Comparison of ENCODE assay signal across 10 cellular contexts in genomic region chr14:53570411-53571387, GRCh38.
DNase-seq lines count a peak whose midpoint lies in the region; ATAC-seq and TF ChIP-seq lines count a peak whose summit lies in the region.
"Had no signal": no experiment of that assay in that cellular context is flagged by ENCODE, and none has a peak within 500 bp of the region (broad histone marks: within the 10 kb centered on the region; RNA-seq: fewer than 3 reads in every experiment).

No MANE protein-coding gene starts in this region.

- no peak overlapping the region for H3K4me3 ChIP-seq in left lung

- H3K27me3 ChIP-seq in left lung, result no peaks in the 10 kb centered on the region

- DNase-seq in ELF-1 (ENCODE audit: low read depth, low spot score), result peak; percentile 5
- DNase-seq in GM19238 (ENCODE audit: insufficient read length, low spot score), result peak; percentile 39
- no peak for DNase-seq in RPMI8226
- no peak for DNase-seq in effector CD4-positive, alpha-beta T cell
- no peak for DNase-seq in GF-D8 (lab: John Stamatoyannopoulos, UW)
- DNase-seq in left lung, result no peak
- DNase-seq: foreskin keratinocyte, NCI-H446 had no signal

- intact Hi-C loops in left lung (cut with DNase I), result no loop called here

- ATAC-seq in HG02642 (IDR thresholded peaks at IDR 0.05; ENCODE audit: poor library complexity, unreplicated experiment) (peak; percentile 96), HG03460 (IDR thresholded peaks at IDR 0.05; ENCODE audit: unreplicated experiment) (peak; percentile 95), left lung (no peak)
- ATAC-seq: foreskin keratinocyte had no signal

- H3K27ac ChIP-seq in left lung, result no peak overlapping the region
- H3K27ac ChIP-seq: foreskin keratinocyte had no signal

- no peaks in the 10 kb centered on the region for H3K4me1 ChIP-seq in left lung
- H3K4me1 ChIP-seq: foreskin keratinocyte had no signal

- no peak for TF ChIP-seq CTCF in left lung (IDR thresholded peaks at IDR 0.05)

- no peaks in the 10 kb centered on the region for H3K9me3 ChIP-seq in left lung

- H3K36me3 ChIP-seq in left lung, result no peaks in the 10 kb centered on the region

Comparison
In these comparisons a context has a peak if more than half of its experiments do, and no peak if none do; other contexts are left out.
1. DNase-seq: peak in ELF-1 (single experiment) and GM19238 (single experiment); none in RPMI8226 (single experiment), effector CD4-positive, alpha-beta T cell (single experiment), GF-D8 (single experiment) and left lung (0 of 2).